Comparison of ENCODE assay signal across 10 cellular contexts in the genomic region with DNA sequence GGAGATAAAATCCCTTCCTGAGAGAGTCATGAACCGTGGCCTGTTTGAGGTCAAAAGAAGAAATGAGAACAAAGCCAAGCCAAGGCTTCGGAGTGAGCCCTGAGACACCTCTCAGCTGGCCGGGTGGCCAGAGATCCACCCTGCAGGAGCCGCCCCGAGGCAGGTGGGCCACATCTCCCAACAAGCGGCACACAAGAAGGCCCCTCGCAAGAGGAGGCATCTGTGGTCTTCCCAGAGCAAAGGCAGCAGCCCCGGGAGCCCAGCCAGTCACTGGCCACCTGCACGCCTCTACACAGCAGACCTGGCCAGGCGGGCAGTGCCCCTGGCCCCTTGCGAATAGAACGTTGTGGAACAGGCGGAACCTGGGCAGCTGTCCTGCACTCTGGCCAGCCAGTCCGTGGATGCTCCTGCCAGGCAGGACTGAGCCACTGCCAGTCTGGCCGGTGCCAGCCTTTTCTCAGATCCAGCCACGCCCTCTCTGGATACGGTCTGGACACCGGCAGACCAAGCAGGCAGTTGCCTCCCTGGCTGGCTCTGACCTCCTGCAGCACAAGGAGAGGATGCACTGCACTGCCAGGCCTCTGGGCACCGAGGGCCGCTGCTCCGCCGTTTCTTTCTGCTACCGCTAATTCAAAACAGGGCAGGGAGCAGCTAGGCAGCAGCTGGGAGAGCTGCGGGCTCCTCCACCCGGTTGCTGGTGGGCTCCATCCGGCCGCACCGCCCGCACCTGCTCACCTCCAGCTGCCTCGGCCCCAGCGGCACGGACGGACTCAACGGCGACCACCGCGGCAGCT. TPM values are rescaled to one million over a fixed set of nuclear protein-coding genes. Genes with fewer than 3 reads are reported as not detected.
DNase-seq lines count a peak whose midpoint lies in the region; ATAC-seq, FAIRE-seq and TF ChIP-seq lines count a peak whose summit lies in the region.
"Had no signal": no experiment of that assay in that cellular context is flagged by ENCODE, and none has a peak within 500 bp of the region (broad histone marks: within the 10 kb centered on the region; RNA-seq: fewer than 3 reads in every experiment).

No MANE protein-coding gene starts in this region.

- no peak overlapping the region for H2AFZ ChIP-seq in OCI-LY7 (ENCODE audit: low read length)
- H2AFZ ChIP-seq: PC-9 had no signal

- peak overlapping the region in 1 of 2 donors; percentile 18 for H3K27ac ChIP-seq in kidney (ENCODE audit: low read depth in 2 of 2, low read length in 2 of 2)
- peak overlapping the region in 1 of 4 donors; percentile 42 for H3K27ac ChIP-seq in gastrocnemius medialis
- no peak overlapping the region for H3K27ac ChIP-seq in OCI-LY7 (ENCODE audit: low read depth, low read length, poor library complexity, severe bottlenecking)
- H3K27ac ChIP-seq: PC-9 had no signal

- no peaks in the 10 kb centered on the region for H4K20me1 ChIP-seq in OCI-LY7 (ENCODE audit: insufficient read depth, low read length)

- H3K36me3 ChIP-seq in adipocyte (ENCODE audit: control insufficient read depth, insufficient read depth, low read length, severe bottlenecking) (no peaks in the 10 kb centered on the region), kidney (ENCODE audit: control insufficient read depth in 1 of 2, insufficient read depth in 2 of 2, low read length in 2 of 2) (no peaks in the 10 kb centered on the region), gastrocnemius medialis (no peaks in the 10 kb centered on the region), OCI-LY7 (ENCODE audit: insufficient read depth, low read length) (no peaks in the 10 kb centered on the region)

- no peak for FAIRE-seq in kidney (lab: Jason Lieb, UNC)
- FAIRE-seq: islet of Langerhans had no signal

- TF ChIP-seq POLR2A in gastrocnemius medialis (IDR thresholded peaks at IDR 0.05), result no peak

- H3K79me2 ChIP-seq in OCI-LY7 (ENCODE audit: insufficient read depth, low read depth, low read length), result no peaks in the 10 kb centered on the region

- in situ Hi-C loops in gastrocnemius medialis (cut with MboI; ENCODE audit: low sequenced_read_pairs in 4 of 4), result no loop called here

- peaks cover 41% of the 10 kb centered on the region for H3K27me3 ChIP-seq in adipocyte (replicated peaks; ENCODE audit: control insufficient read depth, insufficient read depth, low read length)
- no peaks in the 10 kb centered on the region for H3K27me3 ChIP-seq in gastrocnemius medialis

- CTCF ChIA-PET in OCI-LY7 (lab: Charles Lee; ENCODE audit: unreplicated experiment), result no interaction called here

- TF ChIP-seq CTCF in kidney (IDR thresholded peaks at IDR 0.05; ENCODE audit: borderline replicate concordance, extremely low read depth, insufficient read depth), result no peak
- TF ChIP-seq CTCF in gastrocnemius medialis (IDR thresholded peaks at IDR 0.05 in 4 of 5, conservative IDR thresholded peaks at IDR 0.05 in 1 of 5), result no peak
- TF ChIP-seq CTCF in OCI-LY7 (conservative IDR thresholded peaks at IDR 0.05; ENCODE audit: low read length), result no peak

- peak; percentile 40 for ATAC-seq in HG03354 (IDR thresholded peaks at IDR 0.05; ENCODE audit: poor library complexity, severe bottlenecking, unreplicated experiment)
- ATAC-seq in gastrocnemius medialis, result peak; percentile 93 to 97
- ATAC-seq in GM21528 (IDR thresholded peaks at IDR 0.05; ENCODE audit: low FRiP score, unreplicated experiment), result no peak

- POLR2A ChIA-PET in OCI-LY7 (lab: Charles Lee), result interaction anchor here (0.9 kb wide), 1 partner anchor 12 kb away, joined by 3 read pairs; no protein-coding TSS in a partner anchor

- H3K9ac ChIP-seq in adipocyte (ENCODE audit: low read length), result no peak overlapping the region
- peak overlapping the region in 1 of 2 donors; percentile 36 for H3K9ac ChIP-seq in kidney (ENCODE audit: low read length in 2 of 2)

- BruUV-seq in OCI-LY7 (replicated peaks; lab: Mats Ljungman, UMichigan), result no TSS peak

- H3K4me3 ChIP-seq in adipocyte (ENCODE audit: low read length) (peak overlapping the region; percentile 63), kidney (ENCODE audit: low read length in 2 of 2) (peak overlapping the region; percentile 19 to 56), gastrocnemius medialis (peak overlapping the region; percentile 4 to 44 (median 38)), OCI-LY7 (ENCODE audit: low read depth, low read length, poor library complexity, severe bottlenecking) (no peak overlapping the region)
- H3K4me3 ChIP-seq: PC-9 had no signal

- DNase-seq in adipocyte (ENCODE audit: low read depth), result no peak
- DNase-seq in kidney, result peak; percentile 89
- DNase-seq in gastrocnemius medialis, result peak; percentile 67 to 76
- no peak for DNase-seq in T1000 (lab: John Stamatoyannopoulos, UW)
- no peak for DNase-seq in ecto neural progenitor cell (ENCODE audit: low spot score)
- DNase-seq in OCI-LY7 (ENCODE audit: low spot score), result no peak

- no peaks in the 10 kb centered on the region for H3K9me2 ChIP-seq in OCI-LY7 (ENCODE audit: insufficient read depth, low read length)

- no peak overlapping the region for H3K4me2 ChIP-seq in OCI-LY7 (ENCODE audit: low read length)
- H3K4me2 ChIP-seq: PC-9 had no signal

- H3K4me1 ChIP-seq in adipocyte (ENCODE audit: control insufficient read depth, insufficient read depth, low read length) (peaks cover 7% of the 10 kb centered on the region), kidney (ENCODE audit: control insufficient read depth in 1 of 2, insufficient read depth in 1 of 2, low read depth in 1 of 2, low read length in 2 of 2) (peaks cover 9 to 16% of the 10 kb centered on the region in 2 donors), gastrocnemius medialis (peaks cover 10 to 14% of the 10 kb centered on the region in 2 donors), OCI-LY7 (ENCODE audit: insufficient read depth, low read length, poor library complexity, severe bottlenecking) (no peaks in the 10 kb centered on the region)

- intact Hi-C loops in kidney (cut with DNase I) (no loop called here), gastrocnemius medialis (cut with DNase I; ENCODE audit: low total_unique reads) (no loop called here), OCI-LY7 (cut with micrococcal nuclease; ENCODE audit: unreplicated experiment) (no loop called here)

- H3K9me3 ChIP-seq in adipocyte (ENCODE audit: control insufficient read depth, low read length) (no peaks in the 10 kb centered on the region), kidney (ENCODE audit: control insufficient read depth in 1 of 2, low read length in 2 of 2) (no peaks in the 10 kb centered on the region), gastrocnemius medialis (no peaks in the 10 kb centered on the region), OCI-LY7 (ENCODE audit: low read length) (no peaks in the 10 kb centered on the region)

RNA-seq across cellular contexts. Expression of gene AFDN, which starts 30.6 kb away (rescaled TPM):
- total RNA-seq in kidney, result 175 TPM
- polyA plus RNA-seq in kidney (ENCODE audit: insufficient read depth, low read depth, low replicate concordance), result 21.5 TPM
- total RNA-seq in gastrocnemius medialis, result 10 to 100 TPM; 22.2 to 66.0 (median 30.0) TPM
- total RNA-seq in OCI-LY7 (2014; rRNA removed; shearing (Covaris generic)), result 43.6 and 62.2 TPM in 2 replicates
- total RNA-seq in OCI-LY7 (2022), result 68.8 and 71.6 TPM in 2 replicates

Comparison
In these comparisons a context has a peak if more than half of its experiments do, and no peak if none do; other contexts are left out.
1. DNase-seq: peak in kidney (single experiment) and gastrocnemius medialis (2 of 2); none in adipocyte (single experiment), T1000 (single experiment), ecto neural progenitor cell (single experiment) and OCI-LY7 (single experiment).